Comparison of ENCODE assay signal across 9 cellular contexts in the genomic region with DNA sequence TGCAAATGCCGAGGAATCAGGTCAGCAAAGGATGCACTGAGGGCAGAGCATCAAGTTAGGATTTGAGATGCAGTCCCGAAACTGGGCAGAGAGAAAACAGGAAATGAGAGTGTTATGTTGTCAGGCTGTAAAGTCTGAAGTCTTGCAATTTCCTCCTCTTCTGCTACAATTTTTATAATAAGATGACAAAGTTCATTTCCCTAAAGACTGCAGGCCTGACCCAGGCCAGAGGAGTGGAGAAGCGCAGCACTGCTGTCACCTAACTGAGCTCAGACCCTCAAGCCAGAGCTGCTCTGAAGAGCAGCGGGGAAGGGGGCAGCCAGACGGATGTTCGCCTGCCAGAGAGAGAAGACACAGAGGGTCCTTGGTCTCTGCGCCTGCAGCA. TPM values are rescaled to one million over a fixed set of nuclear protein-coding genes. Genes with fewer than 3 reads are reported as not detected.
DNase-seq lines count a peak whose midpoint lies in the region; ATAC-seq, FAIRE-seq and TF ChIP-seq lines count a peak whose summit lies in the region.
"Had no signal": no experiment of that assay in that cellular context is flagged by ENCODE, and none has a peak within 500 bp of the region (broad histone marks: within the 10 kb centered on the region; RNA-seq: fewer than 3 reads in every experiment).

No MANE protein-coding gene starts in this region.

- DNase-seq in MV-4-11 (lab: John Stamatoyannopoulos, UW): peak; percentile 95
- DNase-seq in medulla oblongata (ENCODE audit: extremely low spot score): peak; percentile 56
- no peak for DNase-seq in GM19240 (ENCODE audit: insufficient read length, low spot score)
- DNase-seq in kidney: no peak
- DNase-seq in OCI-M1 (lab: John Stamatoyannopoulos, UW): no peak
- DNase-seq in H4 (ENCODE audit: low spot score): no peak

- intact Hi-C loops in kidney (cut with DNase I): no loop called here

- no peak overlapping the region for H3K9ac ChIP-seq in kidney (ENCODE audit: low read length in 2 of 2)

- peaks cover 0 to 2% of the 10 kb centered on the region in 2 donors for H3K4me1 ChIP-seq in kidney (ENCODE audit: control insufficient read depth in 1 of 2, insufficient read depth in 1 of 2, low read depth in 1 of 2, low read length in 2 of 2)

- H3K4me3 ChIP-seq in kidney (ENCODE audit: low read length in 2 of 2): no peak overlapping the region

- H3K9me3 ChIP-seq in kidney (ENCODE audit: control insufficient read depth in 1 of 2, low read length in 2 of 2): no peaks in the 10 kb centered on the region

- ATAC-seq in GM18511 (IDR thresholded peaks at IDR 0.05; ENCODE audit: unreplicated experiment) (peak; percentile 98), GM21825 (IDR thresholded peaks at IDR 0.05; ENCODE audit: unreplicated experiment) (peak; percentile 93)
- ATAC-seq: HCT116 had no signal

- no peak overlapping the region for H3K27ac ChIP-seq in kidney (ENCODE audit: low read depth in 2 of 2, low read length in 2 of 2)

- FAIRE-seq in kidney (lab: Jason Lieb, UNC): no peak

- no peak for TF ChIP-seq CTCF in kidney (IDR thresholded peaks at IDR 0.05; ENCODE audit: borderline replicate concordance, extremely low read depth, insufficient read depth)

- H3K36me3 ChIP-seq in kidney (ENCODE audit: control insufficient read depth in 1 of 2, insufficient read depth in 2 of 2, low read length in 2 of 2): no peaks in the 10 kb centered on the region

RNA-seq across cellular contexts. Expression of a gene that starts 12.5 kb away (rescaled TPM):
- total RNA-seq in kidney: 24.7 TPM
- polyA plus RNA-seq in kidney (ENCODE audit: insufficient read depth, low read depth, low replicate concordance): 2.7 TPM
- total RNA-seq in H4 (2014; rRNA removed; shearing (Covaris generic)): 27.9 and 29.3 TPM in 2 replicates

Comparison
In these comparisons a context has a peak if more than half of its experiments do, and no peak if none do; other contexts are left out.
1. DNase-seq: peak in MV-4-11 (single experiment) and medulla oblongata (single experiment); none in GM19240 (single experiment), kidney (single experiment), OCI-M1 (single experiment) and H4 (single experiment).